ENCODE assay signal across 1 cellular context in the genomic region with DNA sequence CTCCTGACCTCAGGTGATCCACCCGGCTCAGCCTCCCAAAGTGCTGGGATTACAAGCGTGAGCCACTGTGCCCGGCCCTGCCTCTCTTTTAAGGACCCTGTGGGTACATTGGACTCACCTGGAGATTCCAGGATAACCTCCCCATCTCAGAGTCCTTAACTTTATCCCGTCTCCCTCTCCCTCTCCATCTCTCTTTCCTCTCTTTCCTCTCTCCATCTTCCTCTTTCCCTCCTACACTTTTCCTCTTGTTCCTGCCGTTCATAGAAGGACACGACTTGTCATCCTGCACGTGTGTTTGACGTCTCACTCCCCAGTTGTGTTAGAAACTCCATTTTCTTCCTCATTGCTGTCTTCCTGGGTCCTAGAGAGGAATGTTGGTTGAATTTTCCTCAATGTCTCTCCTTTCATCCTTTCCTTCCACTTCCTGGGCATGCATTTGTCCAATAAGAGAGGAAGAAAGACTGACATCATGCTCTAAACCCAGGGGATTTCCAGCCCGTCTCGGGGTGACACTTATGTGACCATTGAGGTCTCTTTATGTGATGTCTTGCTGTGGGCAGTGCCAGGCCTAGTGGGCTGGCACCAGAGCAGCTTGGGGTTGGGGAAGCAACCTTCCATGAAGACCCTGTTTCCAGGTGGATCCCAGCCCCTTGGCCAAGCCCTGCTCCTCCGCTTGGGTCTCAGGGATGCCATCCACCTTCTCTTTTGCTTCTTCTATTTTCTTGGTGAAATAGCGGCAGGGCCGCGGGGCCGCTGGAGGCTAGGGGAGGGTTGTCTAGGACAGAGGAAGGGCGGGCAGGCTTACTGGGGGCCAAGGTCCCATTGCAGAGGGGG.
TF ChIP-seq lines count a peak whose summit lies in the region.

No MANE protein-coding gene starts in this region.

TF ChIP-seq in GM12878, 131 proteins besides CTCF, POLR2A, EP300 and RAD21:
- TF ChIP-seq EED (IDR thresholded peaks at IDR 0.05; ENCODE audit: low read depth) (peak; percentile 23; the same call in 1 of the 2 replicates), ATF7 (IDR thresholded peaks at IDR 0.05; ENCODE audit: low read depth) (peak; percentile 55; the same call in 1 of the 2 replicates), ZBED1 (IDR thresholded peaks at IDR 0.05; ENCODE audit: borderline replicate concordance) (no peak), SUPT20H (IDR thresholded peaks at IDR 0.05; ENCODE audit: borderline replicate concordance, control insufficient read depth, low read depth, low read length) (no peak), HDGF (IDR thresholded peaks at IDR 0.05) (peak; percentile 69; the same call in 1 of the 2 replicates), RUNX3 (IDR thresholded peaks at IDR 0.05; ENCODE audit: low read length) (peak; percentile 51), IKZF1 (conservative IDR thresholded peaks at IDR 0.05) (peak; percentile 50), FOXM1 (IDR thresholded peaks at IDR 0.05; ENCODE audit: low read depth, low read length) (no peak), MTA2 (IDR thresholded peaks at IDR 0.05; ENCODE audit: low read depth) (0 out of 2 replicates have a peak, but pooled peaks have one; percentile 19), BMI1 (IDR thresholded peaks at IDR 0.05; ENCODE audit: borderline replicate concordance) (no peak)
- TF ChIP-seq, protein P1, sequence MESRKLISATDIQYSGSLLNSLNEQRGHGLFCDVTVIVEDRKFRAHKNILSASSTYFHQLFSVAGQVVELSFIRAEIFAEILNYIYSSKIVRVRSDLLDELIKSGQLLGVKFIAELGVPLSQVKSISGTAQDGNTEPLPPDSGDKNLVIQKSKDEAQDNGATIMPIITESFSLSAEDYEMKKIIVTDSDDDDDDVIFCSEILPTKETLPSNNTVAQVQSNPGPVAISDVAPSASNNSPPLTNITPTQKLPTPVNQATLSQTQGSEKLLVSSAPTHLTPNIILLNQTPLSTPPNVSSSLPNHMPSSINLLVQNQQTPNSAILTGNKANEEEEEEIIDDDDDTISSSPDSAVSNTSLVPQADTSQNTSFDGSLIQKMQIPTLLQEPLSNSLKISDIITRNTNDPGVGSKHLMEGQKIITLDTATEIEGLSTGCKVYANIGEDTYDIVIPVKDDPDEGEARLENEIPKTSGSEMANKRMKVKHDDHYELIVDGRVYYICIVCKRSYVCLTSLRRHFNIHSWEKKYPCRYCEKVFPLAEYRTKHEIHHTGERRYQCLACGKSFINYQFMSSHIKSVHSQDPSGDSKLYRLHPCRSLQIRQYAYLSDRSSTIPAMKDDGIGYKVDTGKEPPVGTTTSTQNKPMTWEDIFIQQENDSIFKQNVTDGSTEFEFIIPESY (IDR thresholded peaks at IDR 0.05) = peak; percentile 72; the same call in 1 of the 2 replicates
- TF ChIP-seq, protein P2, sequence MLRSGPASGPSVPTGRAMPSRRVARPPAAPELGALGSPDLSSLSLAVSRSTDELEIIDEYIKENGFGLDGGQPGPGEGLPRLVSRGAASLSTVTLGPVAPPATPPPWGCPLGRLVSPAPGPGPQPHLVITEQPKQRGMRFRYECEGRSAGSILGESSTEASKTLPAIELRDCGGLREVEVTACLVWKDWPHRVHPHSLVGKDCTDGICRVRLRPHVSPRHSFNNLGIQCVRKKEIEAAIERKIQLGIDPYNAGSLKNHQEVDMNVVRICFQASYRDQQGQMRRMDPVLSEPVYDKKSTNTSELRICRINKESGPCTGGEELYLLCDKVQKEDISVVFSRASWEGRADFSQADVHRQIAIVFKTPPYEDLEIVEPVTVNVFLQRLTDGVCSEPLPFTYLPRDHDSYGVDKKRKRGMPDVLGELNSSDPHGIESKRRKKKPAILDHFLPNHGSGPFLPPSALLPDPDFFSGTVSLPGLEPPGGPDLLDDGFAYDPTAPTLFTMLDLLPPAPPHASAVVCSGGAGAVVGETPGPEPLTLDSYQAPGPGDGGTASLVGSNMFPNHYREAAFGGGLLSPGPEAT (IDR thresholded peaks at IDR 0.05; ENCODE audit: low read depth) = no peak
- TF ChIP-seq, protein P3, sequence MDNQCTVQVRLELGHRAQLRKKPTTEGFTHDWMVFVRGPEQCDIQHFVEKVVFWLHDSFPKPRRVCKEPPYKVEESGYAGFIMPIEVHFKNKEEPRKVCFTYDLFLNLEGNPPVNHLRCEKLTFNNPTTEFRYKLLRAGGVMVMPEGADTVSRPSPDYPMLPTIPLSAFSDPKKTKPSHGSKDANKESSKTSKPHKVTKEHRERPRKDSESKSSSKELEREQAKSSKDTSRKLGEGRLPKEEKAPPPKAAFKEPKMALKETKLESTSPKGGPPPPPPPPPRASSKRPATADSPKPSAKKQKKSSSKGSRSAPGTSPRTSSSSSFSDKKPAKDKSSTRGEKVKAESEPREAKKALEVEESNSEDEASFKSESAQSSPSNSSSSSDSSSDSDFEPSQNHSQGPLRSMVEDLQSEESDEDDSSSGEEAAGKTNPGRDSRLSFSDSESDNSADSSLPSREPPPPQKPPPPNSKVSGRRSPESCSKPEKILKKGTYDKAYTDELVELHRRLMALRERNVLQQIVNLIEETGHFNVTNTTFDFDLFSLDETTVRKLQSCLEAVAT (IDR thresholded peaks at IDR 0.05) = peak; percentile 77; the same call in 1 of the 2 replicates
